ENCODE assay signal across 24 cellular contexts in the genomic region with DNA sequence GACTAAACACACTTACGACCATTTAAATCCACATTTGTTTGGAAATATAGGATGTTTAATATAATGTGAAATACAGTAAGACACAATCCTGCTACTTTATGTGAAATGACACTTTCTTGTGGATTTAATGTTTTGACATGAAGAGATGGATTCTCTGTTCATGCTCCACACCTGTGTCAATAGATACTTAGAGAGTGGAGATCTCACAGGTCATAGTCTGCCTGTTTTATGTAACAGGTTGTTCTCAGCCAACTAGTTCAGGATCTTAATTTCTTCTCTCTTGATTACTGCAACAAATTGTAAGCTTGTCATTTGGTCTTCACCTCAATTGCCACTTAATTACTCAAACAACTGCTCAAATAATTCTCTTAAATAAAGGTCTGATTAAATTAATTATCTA.
"Had no signal": no experiment of that assay in that cellular context is flagged by ENCODE, and none has a peak within 500 bp of the region (broad histone marks: within the 10 kb centered on the region; RNA-seq: fewer than 3 reads in every experiment).

No MANE protein-coding gene starts in this region.

- H3K4me3 ChIP-seq: neural progenitor cell, ovary, psoas muscle, right lobe of liver, sigmoid colon, stomach, thoracic aorta, thyroid gland, tibial nerve, upper lobe of right lung, vagina had no signal

- H3K27ac ChIP-seq: neural progenitor cell, ovary, parathyroid adenoma, psoas muscle, right lobe of liver, sigmoid colon, stomach, thoracic aorta, thyroid gland, tibial nerve, upper lobe of right lung, vagina had no signal

- H3K36me3 ChIP-seq: neural progenitor cell, ovary, right lobe of liver, sigmoid colon, stomach, thoracic aorta, thyroid gland, tibial nerve, upper lobe of right lung, vagina had no signal

- DNase-seq: natural killer cell; occipital lobe; ovary; posterior cingulate gyrus; psoas muscle; right cardiac atrium; right lobe of liver; sigmoid colon; small intestine; stimulated activated CD4-positive, alpha-beta T cell treated with anti-CD3 and anti-CD28 coated beads, Interleukin-15, amount 100 ng/mL, for 24 hours; stimulated activated CD4-positive, alpha-beta T cell treated with anti-CD3 and anti-CD28 coated beads, Interleukin-2, amount 100 ng/mL, for 24 hours; stimulated activated CD4-positive, alpha-beta T cell treated with anti-CD3 and anti-CD28 coated beads, Interleukin-2, amount 100 ng/mL, for 48 hours; stimulated activated CD4-positive, alpha-beta T cell treated with anti-CD3 and anti-CD28 coated beads, Interleukin-4, amount 100 ng/mL, for 24 hours; stimulated activated naive B cell treated with anti-CD40 and anti-IgM and Interleukin-4, amounts not matched to agents 10 μg/mL and 1 μg/mL and 100 μg/mL, for 72 hours; stimulated activated naive CD4-positive, alpha-beta T cell treated with Interleukin-2 at 50 U/mL for 16 hours; stomach; thyroid gland; upper lobe of right lung had no signal

- H3K9me3 ChIP-seq: ovary, psoas muscle, right lobe of liver, sigmoid colon, stomach, thoracic aorta, thyroid gland, tibial nerve, upper lobe of right lung, vagina had no signal

- H3K4me1 ChIP-seq: neural progenitor cell, parathyroid adenoma, psoas muscle, right lobe of liver, sigmoid colon, stomach, thyroid gland, tibial nerve, upper lobe of right lung, vagina had no signal

- H3K9ac ChIP-seq: neural progenitor cell, parathyroid adenoma had no signal

- H3K4me2 ChIP-seq: neural progenitor cell had no signal

- ATAC-seq: natural killer cell; psoas muscle; right cardiac atrium; right lobe of liver; stimulated activated effector memory CD8-positive, alpha-beta T cell treated with anti-CD3 and anti-CD28 coated beads, Interleukin-12 subunit alpha, Interleukin-12 subunit beta, amount 100 ng/mL, for 72 hours; stimulated activated naive B cell treated with anti-CD40 and anti-IgM and Interleukin-4, amounts not matched to agents 10 μg/mL and 1 μg/mL and 100 μg/mL, for 72 hours; upper lobe of right lung had no signal

- H2AFZ ChIP-seq: neural progenitor cell, parathyroid adenoma had no signal

- H3K27me3 ChIP-seq: neural progenitor cell, ovary, right lobe of liver, sigmoid colon, stomach, thyroid gland, tibial nerve, upper lobe of right lung, vagina had no signal

- H3K79me2 ChIP-seq: parathyroid adenoma had no signal
